ENCODE assay signal across 1 cellular context in the genomic region with DNA sequence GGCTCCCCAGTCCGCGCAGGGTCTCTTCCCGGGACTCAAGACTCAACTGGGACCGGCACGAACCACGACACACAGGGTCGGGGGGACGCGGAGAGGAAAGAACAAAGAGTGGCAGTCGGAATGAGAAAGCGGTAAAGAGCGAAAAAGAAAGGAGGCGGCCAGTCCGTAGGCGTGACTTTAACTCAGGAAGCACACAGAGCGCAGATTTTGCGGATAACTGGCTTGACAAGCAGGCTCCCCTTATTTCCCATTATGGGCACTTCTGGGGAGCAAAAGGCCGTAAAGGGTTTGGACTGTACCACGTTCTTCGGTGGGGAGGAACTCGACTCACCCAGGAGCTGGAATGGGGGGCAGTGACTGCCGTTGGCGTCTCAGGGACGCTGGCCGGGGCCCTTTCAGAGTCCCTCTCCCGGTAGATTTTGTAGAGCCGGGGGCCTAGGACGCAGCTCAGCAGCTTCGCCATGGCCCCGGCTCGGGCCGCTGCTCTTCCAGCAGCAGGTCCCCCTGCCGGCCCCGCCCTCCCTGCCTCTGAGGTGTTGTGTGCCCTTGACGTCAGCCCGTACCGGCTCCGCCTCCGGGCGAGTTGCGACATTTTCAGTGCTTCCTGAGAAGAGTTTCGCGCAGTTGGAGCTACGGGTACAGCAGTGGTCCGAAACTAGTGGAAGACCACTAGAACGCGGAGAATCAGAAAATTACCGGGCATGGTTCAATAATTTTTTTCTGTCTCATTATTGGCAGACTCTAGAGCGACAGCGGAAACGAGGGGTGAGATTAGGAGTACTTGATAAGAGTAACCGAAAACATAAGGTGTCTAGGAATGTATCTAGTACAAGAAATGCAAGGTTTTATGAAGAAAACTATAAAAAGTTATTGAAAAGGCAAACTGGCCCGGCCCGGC.
A peak's percentile ranks its signal among the peaks of the same experiment; 100 is the strongest.
TF ChIP-seq lines count a peak whose summit lies in the region.

A gene (minus strand): TSS at position 506 of the 898 bp plus-strand sequence. CDS start 43 bp downstream, at position 463.

TF ChIP-seq in HEK293, 187 proteins besides CTCF, POLR2A, EP300 and RAD21 (continued from another document and continues in another):
- TF ChIP-seq HOXD13 (CRISPR knock-in tag; IDR thresholded peaks at IDR 0.05; ENCODE audit: borderline replicate concordance) (0 out of 2 replicates have a peak, but pooled peaks have one; percentile 37), ZNF670 (tag by site-specific recombination; IDR thresholded peaks at IDR 0.05; ENCODE audit: low read depth) (no peak), SP7 (tag by site-specific recombination; IDR thresholded peaks at IDR 0.05) (peak; percentile 75), ZNF660 (tag by site-specific recombination; IDR thresholded peaks at IDR 0.05) (peak; percentile 81), ZEB2 (tag by site-specific recombination; IDR thresholded peaks at IDR 0.05) (peak; percentile 83), WT1 (tag by site-specific recombination; IDR thresholded peaks at IDR 0.05) (peak; percentile 43; the same call in 1 of the 2 replicates), SCRT1 (tag by site-specific recombination; IDR thresholded peaks at IDR 0.05; ENCODE audit: borderline replicate concordance) (no peak), TRIM28 (IDR thresholded peaks at IDR 0.05; ENCODE audit: borderline replicate concordance, low read length) (no peak), ZNF600 (tag by site-specific recombination; IDR thresholded peaks at IDR 0.05) (peak; percentile 25; the same call in 1 of the 2 replicates), ZNF341 (tag by site-specific recombination; IDR thresholded peaks at IDR 0.05; ENCODE audit: low read depth) (peak; percentile 96), ZNF561 (tag by site-specific recombination; IDR thresholded peaks at IDR 0.05; ENCODE audit: borderline replicate concordance) (peak; percentile 70; the same call in 1 of the 2 replicates), ZNF324 (tag by site-specific recombination; IDR thresholded peaks at IDR 0.05) (peak; percentile 57; the same call in 1 of the 2 replicates), KLF8 (tag by site-specific recombination; IDR thresholded peaks at IDR 0.05) (peak; percentile 76; the same call in 1 of the 2 replicates), ZNF10 (tag by site-specific recombination; IDR thresholded peaks at IDR 0.05) (0 out of 2 replicates have a peak, but pooled peaks have one; percentile 9), ZFP69B (tag by site-specific recombination; IDR thresholded peaks at IDR 0.05) (0 out of 2 replicates have a peak, but pooled peaks have one; percentile 26), ZBTB17 (tag by site-specific recombination; IDR thresholded peaks at IDR 0.05) (peak; percentile 96), ZBTB20 (tag by site-specific recombination; IDR thresholded peaks at IDR 0.05) (peak; percentile 92), KLF9 (tag by site-specific recombination; IDR thresholded peaks at IDR 0.05; ENCODE audit: low read depth) (peak; percentile 82), ZNF354C (tag by site-specific recombination; IDR thresholded peaks at IDR 0.05; ENCODE audit: borderline replicate concordance, low read depth) (no peak), ZNF214 (tag by site-specific recombination; IDR thresholded peaks at IDR 0.05; ENCODE audit: borderline replicate concordance) (no peak), EGR2 (tag by site-specific recombination; IDR thresholded peaks at IDR 0.05; ENCODE audit: low read depth) (peak; percentile 55; the same call in 1 of the 2 replicates), SCRT2 (tag by site-specific recombination; IDR thresholded peaks at IDR 0.05) (peak; percentile 85), ZSCAN30 (tag by site-specific recombination; IDR thresholded peaks at IDR 0.05) (peak; percentile 86; the same call in 1 of the 2 replicates), ZXDB (tag by site-specific recombination; IDR thresholded peaks at IDR 0.05) (peak; percentile 76; the same call in 1 of the 2 replicates), ZNF596 (tag by site-specific recombination; IDR thresholded peaks at IDR 0.05) (peak; percentile 30; the same call in 1 of the 2 replicates)
- TF ChIP-seq, protein P1, sequence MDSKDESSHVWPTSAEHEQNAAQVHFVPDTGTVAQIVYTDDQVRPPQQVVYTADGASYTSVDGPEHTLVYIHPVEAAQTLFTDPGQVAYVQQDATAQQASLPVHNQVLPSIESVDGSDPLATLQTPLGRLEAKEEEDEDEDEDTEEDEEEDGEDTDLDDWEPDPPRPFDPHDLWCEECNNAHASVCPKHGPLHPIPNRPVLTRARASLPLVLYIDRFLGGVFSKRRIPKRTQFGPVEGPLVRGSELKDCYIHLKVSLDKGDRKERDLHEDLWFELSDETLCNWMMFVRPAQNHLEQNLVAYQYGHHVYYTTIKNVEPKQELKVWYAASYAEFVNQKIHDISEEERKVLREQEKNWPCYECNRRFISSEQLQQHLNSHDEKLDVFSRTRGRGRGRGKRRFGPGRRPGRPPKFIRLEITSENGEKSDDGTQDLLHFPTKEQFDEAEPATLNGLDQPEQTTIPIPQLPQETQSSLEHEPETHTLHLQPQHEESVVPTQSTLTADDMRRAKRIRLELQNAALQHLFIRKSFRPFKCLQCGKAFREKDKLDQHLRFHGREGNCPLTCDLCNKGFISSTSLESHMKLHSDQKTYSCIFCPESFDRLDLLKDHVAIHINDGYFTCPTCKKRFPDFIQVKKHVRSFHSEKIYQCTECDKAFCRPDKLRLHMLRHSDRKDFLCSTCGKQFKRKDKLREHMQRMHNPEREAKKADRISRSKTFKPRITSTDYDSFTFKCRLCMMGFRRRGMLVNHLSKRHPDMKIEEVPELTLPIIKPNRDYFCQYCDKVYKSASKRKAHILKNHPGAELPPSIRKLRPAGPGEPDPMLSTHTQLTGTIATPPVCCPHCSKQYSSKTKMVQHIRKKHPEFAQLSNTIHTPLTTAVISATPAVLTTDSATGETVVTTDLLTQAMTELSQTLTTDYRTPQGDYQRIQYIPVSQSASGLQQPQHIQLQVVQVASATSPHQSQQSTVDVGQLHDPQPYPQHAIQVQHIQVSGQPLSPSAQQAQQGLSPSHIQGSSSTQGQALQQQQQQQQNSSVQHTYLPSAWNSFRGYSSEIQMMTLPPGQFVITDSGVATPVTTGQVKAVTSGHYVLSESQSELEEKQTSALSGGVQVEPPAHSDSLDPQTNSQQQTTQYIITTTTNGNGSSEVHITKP (tag by site-specific recombination; IDR thresholded peaks at IDR 0.05) = peak; percentile 100
- TF ChIP-seq, protein P2, sequence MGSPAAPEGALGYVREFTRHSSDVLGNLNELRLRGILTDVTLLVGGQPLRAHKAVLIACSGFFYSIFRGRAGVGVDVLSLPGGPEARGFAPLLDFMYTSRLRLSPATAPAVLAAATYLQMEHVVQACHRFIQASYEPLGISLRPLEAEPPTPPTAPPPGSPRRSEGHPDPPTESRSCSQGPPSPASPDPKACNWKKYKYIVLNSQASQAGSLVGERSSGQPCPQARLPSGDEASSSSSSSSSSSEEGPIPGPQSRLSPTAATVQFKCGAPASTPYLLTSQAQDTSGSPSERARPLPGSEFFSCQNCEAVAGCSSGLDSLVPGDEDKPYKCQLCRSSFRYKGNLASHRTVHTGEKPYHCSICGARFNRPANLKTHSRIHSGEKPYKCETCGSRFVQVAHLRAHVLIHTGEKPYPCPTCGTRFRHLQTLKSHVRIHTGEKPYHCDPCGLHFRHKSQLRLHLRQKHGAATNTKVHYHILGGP (tag by site-specific recombination; IDR thresholded peaks at IDR 0.05) = no peak
- TF ChIP-seq, protein P3, sequence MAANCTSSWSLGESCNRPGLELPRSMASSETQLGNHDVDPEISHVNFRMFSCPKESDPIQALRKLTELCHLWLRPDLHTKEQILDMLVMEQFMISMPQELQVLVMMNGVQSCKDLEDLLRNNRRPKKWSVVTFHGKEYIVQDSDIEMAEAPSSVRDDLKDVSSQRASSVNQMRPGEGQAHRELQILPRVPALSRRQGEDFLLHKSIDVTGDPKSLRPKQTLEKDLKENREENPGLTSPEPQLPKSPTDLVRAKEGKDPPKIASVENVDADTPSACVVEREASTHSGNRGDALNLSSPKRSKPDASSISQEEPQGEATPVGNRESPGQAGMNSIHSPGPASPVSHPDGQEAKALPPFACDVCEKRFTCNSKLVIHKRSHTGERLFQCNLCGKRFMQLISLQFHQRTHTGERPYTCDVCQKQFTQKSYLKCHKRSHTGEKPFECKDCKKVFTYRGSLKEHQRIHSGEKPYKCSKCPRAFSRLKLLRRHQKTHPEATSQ (tag by site-specific recombination; IDR thresholded peaks at IDR 0.05) = peak; percentile 67; the same call in 1 of the 2 replicates
- TF ChIP-seq, protein P4, sequence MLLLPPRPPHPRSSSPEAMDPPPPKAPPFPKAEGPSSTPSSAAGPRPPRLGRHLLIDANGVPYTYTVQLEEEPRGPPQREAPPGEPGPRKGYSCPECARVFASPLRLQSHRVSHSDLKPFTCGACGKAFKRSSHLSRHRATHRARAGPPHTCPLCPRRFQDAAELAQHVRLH (tag by site-specific recombination; IDR thresholded peaks at IDR 0.05) = peak; percentile 9; the same call in 1 of the 2 replicates
- TF ChIP-seq, protein P5, sequence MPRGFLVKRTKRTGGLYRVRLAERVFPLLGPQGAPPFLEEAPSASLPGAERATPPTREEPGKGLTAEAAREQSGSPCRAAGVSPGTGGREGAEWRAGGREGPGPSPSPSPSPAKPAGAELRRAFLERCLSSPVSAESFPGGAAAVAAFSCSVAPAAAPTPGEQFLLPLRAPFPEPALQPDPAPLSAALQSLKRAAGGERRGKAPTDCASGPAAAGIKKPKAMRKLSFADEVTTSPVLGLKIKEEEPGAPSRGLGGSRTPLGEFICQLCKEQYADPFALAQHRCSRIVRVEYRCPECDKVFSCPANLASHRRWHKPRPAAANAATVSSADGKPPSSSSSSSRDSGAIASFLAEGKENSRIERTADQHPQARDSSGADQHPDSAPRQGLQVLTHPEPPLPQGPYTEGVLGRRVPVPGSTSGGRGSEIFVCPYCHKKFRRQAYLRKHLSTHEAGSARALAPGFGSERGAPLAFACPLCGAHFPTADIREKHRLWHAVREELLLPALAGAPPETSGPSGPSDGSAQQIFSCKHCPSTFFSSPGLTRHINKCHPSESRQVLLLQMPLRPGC (tag by site-specific recombination; IDR thresholded peaks at IDR 0.05) = peak; percentile 30; the same call in 1 of the 2 replicates
- TF ChIP-seq, protein P6, sequence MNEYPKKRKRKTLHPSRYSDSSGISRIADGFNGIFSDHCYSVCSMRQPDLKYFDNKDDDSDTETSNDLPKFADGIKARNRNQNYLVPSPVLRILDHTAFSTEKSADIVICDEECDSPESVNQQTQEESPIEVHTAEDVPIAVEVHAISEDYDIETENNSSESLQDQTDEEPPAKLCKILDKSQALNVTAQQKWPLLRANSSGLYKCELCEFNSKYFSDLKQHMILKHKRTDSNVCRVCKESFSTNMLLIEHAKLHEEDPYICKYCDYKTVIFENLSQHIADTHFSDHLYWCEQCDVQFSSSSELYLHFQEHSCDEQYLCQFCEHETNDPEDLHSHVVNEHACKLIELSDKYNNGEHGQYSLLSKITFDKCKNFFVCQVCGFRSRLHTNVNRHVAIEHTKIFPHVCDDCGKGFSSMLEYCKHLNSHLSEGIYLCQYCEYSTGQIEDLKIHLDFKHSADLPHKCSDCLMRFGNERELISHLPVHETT (tag by site-specific recombination; IDR thresholded peaks at IDR 0.05) = no peak
- TF ChIP-seq, protein P7, sequence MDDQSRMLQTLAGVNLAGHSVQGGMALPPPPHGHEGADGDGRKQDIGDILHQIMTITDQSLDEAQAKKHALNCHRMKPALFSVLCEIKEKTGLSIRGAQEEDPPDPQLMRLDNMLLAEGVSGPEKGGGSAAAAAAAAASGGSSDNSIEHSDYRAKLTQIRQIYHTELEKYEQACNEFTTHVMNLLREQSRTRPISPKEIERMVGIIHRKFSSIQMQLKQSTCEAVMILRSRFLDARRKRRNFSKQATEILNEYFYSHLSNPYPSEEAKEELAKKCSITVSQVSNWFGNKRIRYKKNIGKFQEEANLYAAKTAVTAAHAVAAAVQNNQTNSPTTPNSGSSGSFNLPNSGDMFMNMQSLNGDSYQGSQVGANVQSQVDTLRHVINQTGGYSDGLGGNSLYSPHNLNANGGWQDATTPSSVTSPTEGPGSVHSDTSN (CRISPR knock-in tag; IDR thresholded peaks at IDR 0.05) = no peak
- TF ChIP-seq, protein P8, sequence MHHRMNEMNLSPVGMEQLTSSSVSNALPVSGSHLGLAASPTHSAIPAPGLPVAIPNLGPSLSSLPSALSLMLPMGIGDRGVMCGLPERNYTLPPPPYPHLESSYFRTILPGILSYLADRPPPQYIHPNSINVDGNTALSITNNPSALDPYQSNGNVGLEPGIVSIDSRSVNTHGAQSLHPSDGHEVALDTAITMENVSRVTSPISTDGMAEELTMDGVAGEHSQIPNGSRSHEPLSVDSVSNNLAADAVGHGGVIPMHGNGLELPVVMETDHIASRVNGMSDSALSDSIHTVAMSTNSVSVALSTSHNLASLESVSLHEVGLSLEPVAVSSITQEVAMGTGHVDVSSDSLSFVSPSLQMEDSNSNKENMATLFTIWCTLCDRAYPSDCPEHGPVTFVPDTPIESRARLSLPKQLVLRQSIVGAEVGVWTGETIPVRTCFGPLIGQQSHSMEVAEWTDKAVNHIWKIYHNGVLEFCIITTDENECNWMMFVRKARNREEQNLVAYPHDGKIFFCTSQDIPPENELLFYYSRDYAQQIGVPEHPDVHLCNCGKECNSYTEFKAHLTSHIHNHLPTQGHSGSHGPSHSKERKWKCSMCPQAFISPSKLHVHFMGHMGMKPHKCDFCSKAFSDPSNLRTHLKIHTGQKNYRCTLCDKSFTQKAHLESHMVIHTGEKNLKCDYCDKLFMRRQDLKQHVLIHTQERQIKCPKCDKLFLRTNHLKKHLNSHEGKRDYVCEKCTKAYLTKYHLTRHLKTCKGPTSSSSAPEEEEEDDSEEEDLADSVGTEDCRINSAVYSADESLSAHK (tag by site-specific recombination; IDR thresholded peaks at IDR 0.05) = 0 out of 2 replicates have a peak, but pooled peaks have one; percentile 32
